In genomic region chr12:32445356-32445755, GRCh38 we compare ENCODE assay signal across 11 cellular contexts. TPM values are rescaled to one million over a fixed set of nuclear protein-coding genes. Genes with fewer than 3 reads are reported as not detected.
DNase-seq lines count a peak whose midpoint lies in the region; ATAC-seq and TF ChIP-seq lines count a peak whose summit lies in the region.
"Had no signal": no experiment of that assay in that cellular context is flagged by ENCODE, and none has a peak within 500 bp of the region (broad histone marks: within the 10 kb centered on the region; RNA-seq: fewer than 3 reads in every experiment).

No MANE protein-coding gene starts in this region.

- POLR2A ChIA-PET in HEK293 (lab: Yijun Ruan, JAX): no interaction called here

- H3K27me3 Mint-ChIP-seq in progenitor cell of endocrine pancreas: no peaks in the 10 kb centered on the region

- H3K79me2 ChIP-seq in hepatocyte (peaks cover 89% of the 10 kb centered on the region), trophoblast cell (ENCODE audit: control insufficient read depth, insufficient read depth, low read length, poor library complexity) (peaks cover 5% of the 10 kb centered on the region)

- no peak overlapping the region for H2AFZ ChIP-seq in hepatocyte
- H2AFZ ChIP-seq in trophoblast cell (ENCODE audit: insufficient read depth, low read length, poor library complexity): no peak overlapping the region

- peaks cover 10% of the 10 kb centered on the region for H3K79me1 ChIP-seq in trophoblast cell (ENCODE audit: low read length)

- H2BK12ac ChIP-seq in trophoblast cell (ENCODE audit: low read length): no peak overlapping the region

- DNase-seq in SJCRH30 (no peak), hepatocyte (ENCODE audit: low spot score) (no peak), progenitor cell of endocrine pancreas (ENCODE audit: low spot score, unreplicated experiment) (no peak), trophoblast cell (no peak)
- DNase-seq: CD8-positive, alpha-beta memory T cell; NCI-H187 had no signal

- H3K9me2 ChIP-seq in hepatocyte (replicated peaks; ENCODE audit: insufficient read depth): no peaks in the 10 kb centered on the region

- H3K4me1 Mint-ChIP-seq in progenitor cell of endocrine pancreas (ENCODE audit: low read depth): peaks cover 27% of the 10 kb centered on the region
- H3K4me1 Mint-ChIP-seq: CD8-positive, alpha-beta memory T cell had no signal

- H4K91ac ChIP-seq in trophoblast cell (ENCODE audit: low read depth, low read length): no peak overlapping the region

- H4K20me1 ChIP-seq in hepatocyte (ENCODE audit: insufficient read depth, poor library complexity, severe bottlenecking): no peaks in the 10 kb centered on the region
- H4K20me1 ChIP-seq: BLaER1 had no signal

- no peak overlapping the region for H3K9ac ChIP-seq in trophoblast cell (ENCODE audit: low read length)
- H3K9ac ChIP-seq: BLaER1 had no signal

- ATAC-seq in HG02571 (IDR thresholded peaks at IDR 0.05; ENCODE audit: unreplicated experiment): no peak
- no peak for ATAC-seq in GM21423 (IDR thresholded peaks at IDR 0.05; ENCODE audit: unreplicated experiment)
- ATAC-seq: K562 had no signal

- no peak overlapping the region for H2BK120ac ChIP-seq in trophoblast cell (ENCODE audit: insufficient read depth, low read length, poor library complexity)

- CTCF ChIA-PET in HEK293 (lab: Yijun Ruan, JAX): interaction anchor here (1.7 kb wide), 1 partner anchor 11 kb away, joined by 4 read pairs; no protein-coding TSS in a partner anchor

- 78% methylated on average over 1 of the region's 1 CpG for WGBS in hepatocyte (ENCODE audit: low lambda C conversion rate, missing lambda C conversion rate)
- WGBS in trophoblast cell (ENCODE audit: extremely low coverage, insufficient coverage, insufficient read length): no CpG with 5 or more reads among the region's 1 CpG

- no peaks in the 10 kb centered on the region for H3K36me3 Mint-ChIP-seq in progenitor cell of endocrine pancreas (ENCODE audit: insufficient read depth)
- H3K36me3 Mint-ChIP-seq: CD8-positive, alpha-beta memory T cell had no signal

- peak overlapping the region; percentile 10 for H3K4me2 ChIP-seq in hepatocyte
- no peak overlapping the region for H3K4me2 ChIP-seq in trophoblast cell (ENCODE audit: low read length)

- no peaks in the 10 kb centered on the region; a peak in 1 of 3 replicates for H3K36me3 ChIP-seq in HEK293 (ENCODE audit: control insufficient read depth in 2 of 2, insufficient read depth in 1 of 2, low read length in 2 of 2)
- H3K36me3 ChIP-seq in SJCRH30: no peaks in the 10 kb centered on the region
- H3K36me3 ChIP-seq in hepatocyte (replicated peaks; ENCODE audit: insufficient read depth, low read depth): no peaks in the 10 kb centered on the region
- no peaks in the 10 kb centered on the region for H3K36me3 ChIP-seq in trophoblast cell (ENCODE audit: control insufficient read depth in 1 of 2, insufficient read depth in 2 of 2, low read length in 2 of 2)
- H3K36me3 ChIP-seq: BLaER1 had no signal

- H3K27me3 ChIP-seq in SJCRH30: no peaks in the 10 kb centered on the region
- no peaks in the 10 kb centered on the region for H3K27me3 ChIP-seq in hepatocyte
- no peaks in the 10 kb centered on the region for H3K27me3 ChIP-seq in trophoblast cell (ENCODE audit: insufficient read depth, low read length)
- H3K27me3 ChIP-seq: BLaER1 had no signal

- H3K18ac ChIP-seq in trophoblast cell (ENCODE audit: low read length): no peak overlapping the region

- H3K4me3 ChIP-seq in HEK293 (ENCODE audit: low read depth, low read length) (no peak overlapping the region), SJCRH30 (no peak overlapping the region), hepatocyte (no peak overlapping the region), trophoblast cell (ENCODE audit: low read depth, low read length) (no peak overlapping the region)
- H3K4me3 ChIP-seq: BLaER1, K562 had no signal

- no peak overlapping the region for H3K14ac ChIP-seq in trophoblast cell (ENCODE audit: low read length)

- no peak overlapping the region for H3K4ac ChIP-seq in trophoblast cell (ENCODE audit: low read depth, low read length)

- no peak overlapping the region for H3K4me3 Mint-ChIP-seq in progenitor cell of endocrine pancreas (ENCODE audit: low read depth)
- H3K4me3 Mint-ChIP-seq: CD8-positive, alpha-beta memory T cell had no signal

- H3K27ac Mint-ChIP-seq in progenitor cell of endocrine pancreas: peak overlapping the region; percentile 89
- H3K27ac Mint-ChIP-seq: CD8-positive, alpha-beta memory T cell had no signal

- H3K23ac ChIP-seq in trophoblast cell (ENCODE audit: low read length): no peak overlapping the region

- no peak overlapping the region for H4K12ac ChIP-seq in trophoblast cell (ENCODE audit: low read depth, low read length)

- no peaks in the 10 kb centered on the region for H3K9me3 Mint-ChIP-seq in progenitor cell of endocrine pancreas (ENCODE audit: low read depth)
- H3K9me3 Mint-ChIP-seq: CD8-positive, alpha-beta memory T cell had no signal

- H2BK5ac ChIP-seq in trophoblast cell (ENCODE audit: low read depth, low read length, poor library complexity): no peak overlapping the region

- TF ChIP-seq CTCF in HEK293 (tag by site-specific recombination; IDR thresholded peaks at IDR 0.05) (no peak), hepatocyte (IDR thresholded peaks at IDR 0.05; ENCODE audit: poor library complexity) (no peak), progenitor cell of endocrine pancreas (IDR thresholded peaks at IDR 0.05; ENCODE audit: unreplicated experiment) (no peak)

- H3K27ac ChIP-seq in HEK293 (ENCODE audit: extremely low read depth, low read depth, low read length) (no peak overlapping the region), SJCRH30 (peak overlapping the region; percentile 73), hepatocyte (peak overlapping the region; percentile 87), trophoblast cell (ENCODE audit: low read depth, low read length) (no peak overlapping the region)
- H3K27ac ChIP-seq: BLaER1 had no signal

- H3K9me3 ChIP-seq in HEK293 (ENCODE audit: control insufficient read depth, insufficient read depth, low read depth, low read length) (no peaks in the 10 kb centered on the region), SJCRH30 (replicated peaks) (no peaks in the 10 kb centered on the region), hepatocyte (ENCODE audit: low read depth) (no peaks in the 10 kb centered on the region), trophoblast cell (ENCODE audit: insufficient read depth, low read depth, low read length) (no peaks in the 10 kb centered on the region)
- H3K9me3 ChIP-seq: BLaER1 had no signal

- H3K4me1 ChIP-seq in HEK293 (ENCODE audit: control insufficient read depth, insufficient read depth, low read length) (peaks cover 15% of the 10 kb centered on the region), SJCRH30 (peaks cover 27% of the 10 kb centered on the region), hepatocyte (ENCODE audit: insufficient read depth) (peaks cover 30% of the 10 kb centered on the region), trophoblast cell (ENCODE audit: control insufficient read depth in 1 of 2, insufficient read depth in 2 of 2, low read length in 2 of 2) (peaks cover 14 to 16% of the 10 kb centered on the region in 2 experiments)

- no peak overlapping the region for H2AK5ac ChIP-seq in trophoblast cell (ENCODE audit: low read length)

- no peak overlapping the region for H4K8ac ChIP-seq in trophoblast cell (ENCODE audit: low read depth, low read length)

TF ChIP-seq in HEK293, 187 proteins besides CTCF, POLR2A, EP300 and RAD21:
- TF ChIP-seq ZIC2 (tag by site-specific recombination; IDR thresholded peaks at IDR 0.05): no peak
- no peak for TF ChIP-seq MYNN (tag by site-specific recombination; IDR thresholded peaks at IDR 0.05; ENCODE audit: borderline replicate concordance)
- TF ChIP-seq ZNF600 (tag by site-specific recombination; IDR thresholded peaks at IDR 0.05): no peak
- TF ChIP-seq ZBTB20 (tag by site-specific recombination; IDR thresholded peaks at IDR 0.05): no peak
- TF ChIP-seq ZNF596 (tag by site-specific recombination; IDR thresholded peaks at IDR 0.05): no peak
- TF ChIP-seq ZNF23 (tag by site-specific recombination; IDR thresholded peaks at IDR 0.05; ENCODE audit: borderline replicate concordance): no peak
- 0 out of 2 replicates have a peak, but pooled peaks have one; percentile 5 for TF ChIP-seq ZNF513 (tag by site-specific recombination; IDR thresholded peaks at IDR 0.05)
- no peak for TF ChIP-seq BCL11B (tag by site-specific recombination; IDR thresholded peaks at IDR 0.05; ENCODE audit: low read depth)

RNA-seq across cellular contexts. Expression of gene FGD4, which starts 46.0 kb away (rescaled TPM):
- total RNA-seq in SJCRH30 (2014; rRNA removed; shearing (Covaris generic)): 9.0 and 10.3 TPM in 2 replicates
- total RNA-seq in hepatocyte (38.3 and 41.5 TPM in 2 replicates), progenitor cell of endocrine pancreas (83.8 and 85.6 TPM in 2 replicates)
- polyA plus RNA-seq in hepatocyte: 15.2 and 17.1 TPM in 2 replicates
- polyA plus RNA-seq in trophoblast cell (2013): 5.8 and 6.0 TPM in 2 replicates

Comparison
In these comparisons a context has a peak if more than half of its experiments do, and no peak if none do; other contexts are left out.
1. H3K27ac ChIP-seq: peak in SJCRH30 (single experiment) and hepatocyte (single experiment); none in HEK293 (single experiment) and trophoblast cell (single experiment).